ENCODE assay signal across 17 cellular contexts in genomic region chr15:59366368-59367021, GRCh38. TPM values are rescaled to one million over a fixed set of nuclear protein-coding genes. Genes with fewer than 3 reads are reported as not detected.
DNase-seq lines count a peak whose midpoint lies in the region; ATAC-seq and TF ChIP-seq lines count a peak whose summit lies in the region.
"Had no signal": no experiment of that assay in that cellular context is flagged by ENCODE, and none has a peak within 500 bp of the region (broad histone marks: within the 10 kb centered on the region; RNA-seq: fewer than 3 reads in every experiment).

No MANE protein-coding gene starts in this region.

- peak; percentile 15 for DNase-seq in CD1c-positive myeloid dendritic cell (ENCODE audit: extremely low spot score)
- peak; percentile 43 for DNase-seq in HT-29 (ENCODE audit: low spot score)
- DNase-seq in cardiac fibroblast (ENCODE audit: low read depth in 2 of 2), result peak; percentile 35 to 83
- DNase-seq in left colon, result no peak
- no peak for DNase-seq in HUDEP-2 (lab: John Stamatoyannopoulos, UW; ENCODE audit: unreplicated experiment in 76 of 76)
- no peak for DNase-seq in NCI-H510A treated with DMSO at 0.1 percent for 48 hours (lab: John Stamatoyannopoulos, UW)
- DNase-seq in islet precursor cell, result no peak
- DNase-seq: activated CD4-positive, alpha-beta T cell treated with anti-CD3 and anti-CD28 coated beads for 4 hours; activated T-cell treated with anti-CD3 and anti-CD28 coated beads for 4 hours; DMS 273 treated with DMSO at 0.1 percent for 48 hours; left lung; NCI-H2081 treated with DMSO at 0.1 percent for 48 hours; NCI-H774; stimulated activated CD4-positive, alpha-beta T cell treated with anti-CD3 and anti-CD28 coated beads, Interleukin-4, amount 100 ng/mL, for 4 hours had no signal

- H3K4me3 ChIP-seq in cardiac fibroblast (replicated peaks in 1 of 2; ENCODE audit: low read depth in 2 of 2, low read length in 2 of 2), result no peak overlapping the region
- H3K4me3 ChIP-seq: left lung, tibial artery had no signal

- peak; percentile 76 for ATAC-seq in left colon
- ATAC-seq in HG02678 (IDR thresholded peaks at IDR 0.05; ENCODE audit: unreplicated experiment), result no peak
- ATAC-seq: activated naive CD4-positive, alpha-beta T cell treated with anti-CD3 and anti-CD28 coated beads, Interleukin-2, amount 50 U/mL, for 72 hours; left lung had no signal

- no peak for TF ChIP-seq CTCF in cardiac fibroblast (IDR thresholded peaks at IDR 0.05; ENCODE audit: low read depth, low read length)

- intact Hi-C loops in left colon (cut with DNase I, micrococcal nuclease), result no loop called here

RNA-seq across cellular contexts. Expression of gene MYO1E, which starts 6.2 kb away (rescaled TPM):
- 77.4 and 86.2 TPM in 2 replicates for total RNA-seq in HT-29 (2014; rRNA removed; shearing (Covaris generic))
- 100 to 1,000 TPM; 331 to 397 TPM for total RNA-seq in left colon

Comparison
In these comparisons a context has a peak if more than half of its experiments do, and no peak if none do; other contexts are left out.
1. DNase-seq: peak in CD1c-positive myeloid dendritic cell (single experiment), HT-29 (single experiment) and cardiac fibroblast (2 of 2); none in left colon (0 of 2), HUDEP-2 (0 of 76), NCI-H510A treated with DMSO at 0.1 percent for 48 hours (single experiment) and islet precursor cell (single experiment).